1 cellular context compared by ENCODE assay signal in the genomic region with DNA sequence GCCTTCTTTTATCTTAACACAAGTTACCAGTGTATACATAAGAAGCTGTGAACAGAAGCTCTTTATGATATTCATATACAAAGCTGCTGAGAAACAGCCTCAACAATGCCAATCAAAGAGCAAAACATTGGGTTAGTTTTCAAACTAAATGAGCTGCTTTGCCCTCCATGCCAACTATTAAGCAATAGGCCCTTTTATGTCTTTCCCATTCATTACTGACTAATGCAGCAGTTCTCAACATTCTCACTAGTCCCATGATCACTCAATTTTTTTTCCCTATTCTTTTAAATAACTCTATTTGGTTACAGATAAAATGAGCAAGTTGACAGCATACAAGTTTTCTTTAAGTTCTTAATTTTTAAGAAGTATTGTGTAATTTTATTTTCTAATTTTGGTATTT.
TF ChIP-seq lines count a peak whose summit lies in the region.

No MANE protein-coding gene starts in this region.

TF ChIP-seq in SK-N-SH treated with all-trans-retinoic acid at 6 μM for 48 hours, 23 proteins besides CTCF, POLR2A, EP300 and RAD21:
- TF ChIP-seq ZNF8 (CRISPR knock-in tag; IDR thresholded peaks at IDR 0.05) (no peak), PPARA (CRISPR knock-in tag; IDR thresholded peaks at IDR 0.05; ENCODE audit: borderline replicate concordance) (no peak), ZNF70 (CRISPR knock-in tag; IDR thresholded peaks at IDR 0.05) (no peak), ZFP3 (CRISPR knock-in tag; IDR thresholded peaks at IDR 0.05) (no peak), TOX (CRISPR knock-in tag; IDR thresholded peaks at IDR 0.05; ENCODE audit: borderline replicate concordance) (no peak), GLIS3 (CRISPR knock-in tag; IDR thresholded peaks at IDR 0.05) (no peak), TCF4 (CRISPR knock-in tag; IDR thresholded peaks at IDR 0.05; ENCODE audit: borderline replicate concordance) (no peak)
- TF ChIP-seq, protein P1, sequence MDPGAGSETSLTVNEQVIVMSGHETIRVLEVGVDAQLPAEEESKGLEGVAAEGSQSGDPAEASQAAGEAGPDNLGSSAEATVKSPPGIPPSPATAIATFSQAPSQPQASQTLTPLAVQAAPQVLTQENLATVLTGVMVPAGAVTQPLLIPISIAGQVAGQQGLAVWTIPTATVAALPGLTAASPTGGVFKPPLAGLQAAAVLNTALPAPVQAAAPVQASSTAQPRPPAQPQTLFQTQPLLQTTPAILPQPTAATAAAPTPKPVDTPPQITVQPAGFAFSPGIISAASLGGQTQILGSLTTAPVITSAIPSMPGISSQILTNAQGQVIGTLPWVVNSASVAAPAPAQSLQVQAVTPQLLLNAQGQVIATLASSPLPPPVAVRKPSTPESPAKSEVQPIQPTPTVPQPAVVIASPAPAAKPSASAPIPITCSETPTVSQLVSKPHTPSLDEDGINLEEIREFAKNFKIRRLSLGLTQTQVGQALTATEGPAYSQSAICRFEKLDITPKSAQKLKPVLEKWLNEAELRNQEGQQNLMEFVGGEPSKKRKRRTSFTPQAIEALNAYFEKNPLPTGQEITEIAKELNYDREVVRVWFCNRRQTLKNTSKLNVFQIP (CRISPR knock-in tag; IDR thresholded peaks at IDR 0.05; ENCODE audit: borderline replicate concordance, low read depth), result no peak
TF ChIP-seq in SK-N-SH treated with all-trans-retinoic acid at 6 μM for 48 hours: peak in this region for 0.
